Comparison of ENCODE assay signal across 9 cellular contexts in the genomic region with DNA sequence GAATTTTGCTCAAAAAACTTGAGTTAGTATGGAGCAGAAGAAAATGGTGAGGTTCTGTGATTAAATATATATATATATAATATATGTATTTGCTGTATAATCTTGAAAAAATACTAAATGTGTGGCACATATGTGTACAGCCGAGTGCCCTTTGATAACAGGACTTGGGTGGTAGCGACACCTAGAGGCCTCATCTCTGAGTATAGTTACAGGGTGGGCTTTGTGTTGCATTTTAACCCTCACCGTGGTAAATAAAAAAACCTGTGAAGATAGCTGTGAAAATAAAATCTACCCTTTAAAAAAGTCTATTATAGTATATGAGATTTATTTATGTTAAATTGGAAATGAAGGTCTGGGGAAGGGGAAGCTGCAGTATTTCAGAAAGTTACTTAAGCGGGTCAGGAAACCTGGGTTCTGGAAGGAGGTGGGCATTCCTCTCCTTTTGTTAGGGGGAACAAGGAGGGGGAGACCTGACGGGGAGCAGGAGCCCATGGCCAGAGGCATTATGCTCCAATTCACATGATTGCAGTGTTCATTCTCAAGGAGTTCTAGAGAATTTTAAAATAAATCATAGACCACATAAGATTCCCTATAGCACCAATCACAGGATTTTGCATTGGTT.
DNase-seq lines count a peak whose midpoint lies in the region; ATAC-seq and FAIRE-seq lines count a peak whose summit lies in the region.
"Had no signal": no experiment of that assay in that cellular context is flagged by ENCODE, and none has a peak within 500 bp of the region (broad histone marks: within the 10 kb centered on the region; RNA-seq: fewer than 3 reads in every experiment).

No MANE protein-coding gene starts in this region.

- no peak overlapping the region for H3K9ac ChIP-seq in adipocyte (ENCODE audit: low read length)

- FAIRE-seq in RCC 7860 (lab: Jason Lieb, UNC) = no peak

- peak; percentile 72 for DNase-seq in Ammon's horn (ENCODE audit: low spot score)
- DNase-seq in RCC 7860 (ENCODE audit: low spot score) = peak; percentile 29
- peak; percentile 73 for DNase-seq in adipocyte (ENCODE audit: low read depth)
- peak; percentile 14 for DNase-seq in hepatic stellate cell (ENCODE audit: low spot score)
- peak; percentile 29 for DNase-seq in stimulated activated CD4-positive, alpha-beta T cell treated with anti-CD3 and anti-CD28 coated beads, Interleukin-2, amount 100 ng/mL, for 4 hours (ENCODE audit: low read depth)
- no peak for DNase-seq in dedifferentiated amniotic fluid mesenchymal stem cell (ENCODE audit: extremely low spot score)

- no peak overlapping the region for H3K4me3 ChIP-seq in adipocyte (ENCODE audit: low read length)
- H3K4me3 ChIP-seq: skin epidermis had no signal

- H3K36me3 ChIP-seq in adipocyte (ENCODE audit: control insufficient read depth, insufficient read depth, low read length, severe bottlenecking) = no peaks in the 10 kb centered on the region

- peak; percentile 43 for ATAC-seq in GM18508 (IDR thresholded peaks at IDR 0.05; ENCODE audit: insufficient read depth, unreplicated experiment)
- peak; percentile 68 for ATAC-seq in HG03432 (IDR thresholded peaks at IDR 0.05; ENCODE audit: unreplicated experiment)

- H3K9me3 ChIP-seq in adipocyte (ENCODE audit: control insufficient read depth, low read length) = no peaks in the 10 kb centered on the region

- H3K27me3 ChIP-seq in adipocyte (replicated peaks; ENCODE audit: control insufficient read depth, insufficient read depth, low read length) = no peaks in the 10 kb centered on the region

- H3K4me1 ChIP-seq in adipocyte (ENCODE audit: control insufficient read depth, insufficient read depth, low read length) = peaks cover 7% of the 10 kb centered on the region
